1 cellular context compared by ENCODE assay signal in genomic region chr2:197181491-197181890, GRCh38.
TF ChIP-seq lines count a peak whose summit lies in the region.

No MANE protein-coding gene starts in this region.

TF ChIP-seq in endothelial cell of umbilical vein, 7 proteins besides CTCF, POLR2A, EP300 and RAD21:
- TF ChIP-seq GATA2 (IDR thresholded peaks at IDR 0.05; ENCODE audit: insufficient read depth, insufficient read length, low read depth, low read length) = peak; percentile 17
- TF ChIP-seq POLR2AphosphoS5 (IDR thresholded peaks at IDR 0.05; ENCODE audit: insufficient read depth, low read depth, low read length) = no peak
- TF ChIP-seq EZH2 (IDR thresholded peaks at IDR 0.05; ENCODE audit: borderline replicate concordance, low read depth, low read length, severe bottlenecking) = no peak
